ENCODE assay signal across 16 cellular contexts in genomic region chr4:118741456-118741855, GRCh38. TPM values are rescaled to one million over a fixed set of nuclear protein-coding genes. Genes with fewer than 3 reads are reported as not detected.
DNase-seq lines count a peak whose midpoint lies in the region; ATAC-seq, FAIRE-seq and TF ChIP-seq lines count a peak whose summit lies in the region.
"Had no signal": no experiment of that assay in that cellular context is flagged by ENCODE, and none has a peak within 500 bp of the region (broad histone marks: within the 10 kb centered on the region; RNA-seq: fewer than 3 reads in every experiment).

No MANE protein-coding gene starts in this region.

- BruUV-seq in OCI-LY7 (replicated peaks; lab: Mats Ljungman, UMichigan): no TSS peak

- peak; percentile 17 for FAIRE-seq in astrocyte (lab: Jason Lieb, UNC)

- intact Hi-C loops in left cardiac atrium (cut with DNase I): loop anchor here in 1 of 2 donors (1.0 to 2.0 kb wide), 2 partner anchors 149 to 228 kb away; no protein-coding TSS in a partner anchor
- intact Hi-C loops in activated CD8-positive, alpha-beta T cell treated with anti-CD3 and anti-CD28 coated beads for 36 hours (cut with micrococcal nuclease): no loop called here
- intact Hi-C loops in OCI-LY7 (cut with micrococcal nuclease; ENCODE audit: unreplicated experiment): loop anchor here (1.0 kb wide), 1 partner anchor 147 kb away; the partner anchor contains the start of gene SYNPO2
- intact Hi-C loops in left lung (cut with DNase I): no loop called here

- H3K4me2 ChIP-seq in astrocyte (ENCODE audit: low read length): no peak overlapping the region
- H3K4me2 ChIP-seq in trophoblast cell (ENCODE audit: low read length): no peak overlapping the region
- H3K4me2 ChIP-seq in OCI-LY7 (ENCODE audit: low read length): no peak overlapping the region
- H3K4me2 ChIP-seq: BLaER1 treated with 17β-estradiol and CSF1 and Interleukin-3, amounts not matched to agents 10 nM and 100 nM had no signal

- TF ChIP-seq CTCF in astrocyte (IDR thresholded peaks at IDR 0.05; ENCODE audit: insufficient read depth, low read depth, low read length) (no peak), OCI-LY7 (conservative IDR thresholded peaks at IDR 0.05; ENCODE audit: low read length) (no peak), left lung (IDR thresholded peaks at IDR 0.05) (no peak)
- no peak for TF ChIP-seq CTCF in activated CD8-positive, alpha-beta T cell treated with anti-CD3 and anti-CD28 coated beads for 36 hours (IDR thresholded peaks at IDR 0.05)

- H2BK5ac ChIP-seq in trophoblast cell (ENCODE audit: low read depth, low read length, poor library complexity): no peak overlapping the region

- H4K8ac ChIP-seq in trophoblast cell (ENCODE audit: low read depth, low read length): no peak overlapping the region

- H3K4me1 ChIP-seq in astrocyte (ENCODE audit: insufficient read depth, low read length): no peaks in the 10 kb centered on the region
- H3K4me1 ChIP-seq in trophoblast cell (ENCODE audit: control insufficient read depth in 1 of 2, insufficient read depth in 2 of 2, low read length in 2 of 2): peaks cover 4% of the 10 kb centered on the region in 2 experiments
- H3K4me1 ChIP-seq in urinary bladder (ENCODE audit: insufficient read depth): no peaks in the 10 kb centered on the region
- no peaks in the 10 kb centered on the region for H3K4me1 ChIP-seq in OCI-LY7 (ENCODE audit: insufficient read depth, low read length, poor library complexity, severe bottlenecking)
- H3K4me1 ChIP-seq in left lung: no peaks in the 10 kb centered on the region

- H3K27me3 ChIP-seq in astrocyte (ENCODE audit: insufficient read depth, low read length) (no peaks in the 10 kb centered on the region), trophoblast cell (ENCODE audit: insufficient read depth, low read length) (no peaks in the 10 kb centered on the region), left lung (no peaks in the 10 kb centered on the region)
- H3K27me3 ChIP-seq: BLaER1 treated with 17β-estradiol and CSF1 and Interleukin-3, amounts not matched to agents 10 nM and 100 nM had no signal

- H3K9me3 ChIP-seq in astrocyte (ENCODE audit: insufficient read depth, low read depth, low read length) (no peaks in the 10 kb centered on the region), trophoblast cell (ENCODE audit: insufficient read depth, low read depth, low read length) (no peaks in the 10 kb centered on the region), OCI-LY7 (ENCODE audit: low read length) (no peaks in the 10 kb centered on the region), left lung (no peaks in the 10 kb centered on the region)
- H3K9me3 ChIP-seq: BLaER1 treated with 17β-estradiol and CSF1 and Interleukin-3, amounts not matched to agents 10 nM and 100 nM had no signal

- peaks cover 5% of the 10 kb centered on the region for H3K79me1 ChIP-seq in trophoblast cell (ENCODE audit: low read length)

- H3K79me2 ChIP-seq in astrocyte (ENCODE audit: insufficient read depth, low read length): peaks cover 28% of the 10 kb centered on the region
- H3K79me2 ChIP-seq in trophoblast cell (ENCODE audit: control insufficient read depth, insufficient read depth, low read length, poor library complexity): no peaks in the 10 kb centered on the region
- H3K79me2 ChIP-seq in OCI-LY7 (ENCODE audit: insufficient read depth, low read depth, low read length): no peaks in the 10 kb centered on the region

- H2BK12ac ChIP-seq in trophoblast cell (ENCODE audit: low read length): no peak overlapping the region

- no peak overlapping the region for H3K23ac ChIP-seq in trophoblast cell (ENCODE audit: low read length)

- no CpG with 5 or more reads among the region's 5 CpGs for WGBS in trophoblast cell (ENCODE audit: extremely low coverage, insufficient coverage, insufficient read length)
- 18% methylated on average over 5 of the region's 5 CpGs for WGBS in urinary bladder

- H3K4me3 Mint-ChIP-seq in astrocyte (ENCODE audit: unreplicated experiment): no peak overlapping the region
- H3K4me3 Mint-ChIP-seq in activated CD8-positive, alpha-beta T cell treated with anti-CD3 and anti-CD28 coated beads for 36 hours: no peak overlapping the region
- H3K4me3 Mint-ChIP-seq: activated CD4-positive, alpha-beta T cell treated with anti-CD3 and anti-CD28 coated beads for 36 hours; activated naive CD8-positive, alpha-beta T cell treated with anti-CD3 and anti-CD28 coated beads for 36 hours had no signal

- POLR2A ChIA-PET in activated CD8-positive, alpha-beta T cell treated with anti-CD3 and anti-CD28 coated beads for 36 hours (lab: Charles Lee): no interaction called here
- POLR2A ChIA-PET in OCI-LY7 (lab: Charles Lee): interaction anchor here (0.8 to 0.9 kb wide), 2 partner anchors 14 to 151 kb away, joined by 3 to 4 read pairs; no protein-coding TSS in a partner anchor

- H2AFZ ChIP-seq in astrocyte (ENCODE audit: low read depth, low read length) (no peak overlapping the region), trophoblast cell (ENCODE audit: insufficient read depth, low read length, poor library complexity) (no peak overlapping the region), OCI-LY7 (ENCODE audit: low read length) (no peak overlapping the region)

- H3K36me3 ChIP-seq in astrocyte (ENCODE audit: insufficient read depth, low read length) (peaks cover 75% of the 10 kb centered on the region), trophoblast cell (ENCODE audit: control insufficient read depth in 1 of 2, insufficient read depth in 2 of 2, low read length in 2 of 2) (peaks cover 18 to 41% of the 10 kb centered on the region in 2 experiments), urinary bladder (ENCODE audit: insufficient read depth) (no peaks in the 10 kb centered on the region), OCI-LY7 (ENCODE audit: insufficient read depth, low read length) (peaks cover 71% of the 10 kb centered on the region), left lung (peaks cover 0 to 85% of the 10 kb centered on the region in 2 donors)

- peak overlapping the region; percentile 23 for H3K27ac ChIP-seq in astrocyte (ENCODE audit: low read depth, low read length)
- H3K27ac ChIP-seq in trophoblast cell (ENCODE audit: low read depth, low read length): peak overlapping the region; percentile 39
- H3K27ac ChIP-seq in urinary bladder (ENCODE audit: low read depth): no peak overlapping the region
- H3K27ac ChIP-seq in OCI-LY7 (ENCODE audit: low read depth, low read length, poor library complexity, severe bottlenecking): no peak overlapping the region
- no peak overlapping the region for H3K27ac ChIP-seq in left lung
- H3K27ac ChIP-seq: BLaER1 treated with 17β-estradiol and CSF1 and Interleukin-3, amounts not matched to agents 10 nM and 100 nM had no signal

- H4K20me1 ChIP-seq in astrocyte (ENCODE audit: insufficient read depth, low read length): peaks cover 52% of the 10 kb centered on the region
- no peaks in the 10 kb centered on the region for H4K20me1 ChIP-seq in OCI-LY7 (ENCODE audit: insufficient read depth, low read length)

- H3K9ac ChIP-seq in astrocyte (ENCODE audit: low read length) (no peak overlapping the region), trophoblast cell (ENCODE audit: low read length) (no peak overlapping the region)
- H3K9ac ChIP-seq: BLaER1 treated with 17β-estradiol and CSF1 and Interleukin-3, amounts not matched to agents 10 nM and 100 nM had no signal

- H4K91ac ChIP-seq in trophoblast cell (ENCODE audit: low read depth, low read length): no peak overlapping the region

- no peak overlapping the region for H4K12ac ChIP-seq in trophoblast cell (ENCODE audit: low read depth, low read length)

- H3K9me3 Mint-ChIP-seq in astrocyte (ENCODE audit: unreplicated experiment): peaks cover 2% of the 10 kb centered on the region
- no peaks in the 10 kb centered on the region for H3K9me3 Mint-ChIP-seq in activated CD8-positive, alpha-beta T cell treated with anti-CD3 and anti-CD28 coated beads for 36 hours
- H3K9me3 Mint-ChIP-seq: activated naive CD8-positive, alpha-beta T cell treated with anti-CD3 and anti-CD28 coated beads for 36 hours had no signal

- peaks cover 20% of the 10 kb centered on the region for H3K36me3 Mint-ChIP-seq in astrocyte (ENCODE audit: low read depth, unreplicated experiment)
- peaks cover 18% of the 10 kb centered on the region for H3K36me3 Mint-ChIP-seq in activated CD8-positive, alpha-beta T cell treated with anti-CD3 and anti-CD28 coated beads for 36 hours (ENCODE audit: low read depth)

- H3K27ac Mint-ChIP-seq in astrocyte (ENCODE audit: unreplicated experiment): no peak overlapping the region
- H3K27ac Mint-ChIP-seq in activated CD8-positive, alpha-beta T cell treated with anti-CD3 and anti-CD28 coated beads for 36 hours: no peak overlapping the region
- H3K27ac Mint-ChIP-seq: activated CD4-positive, alpha-beta T cell treated with anti-CD3 and anti-CD28 coated beads for 36 hours; activated naive CD8-positive, alpha-beta T cell treated with anti-CD3 and anti-CD28 coated beads for 36 hours had no signal

- DNase-seq in astrocyte (ENCODE audit: low read depth) (no peak), left cardiac atrium (no peak), trophoblast cell (no peak), NCI-H128 (lab: John Stamatoyannopoulos, UW; ENCODE audit: unreplicated experiment) (no peak), OCI-LY7 (ENCODE audit: low spot score) (no peak), left lung (no peak)
- no peak for DNase-seq in activated CD8-positive, alpha-beta T cell treated with anti-CD3 and anti-CD28 coated beads for 36 hours
- DNase-seq: activated CD4-positive, alpha-beta T cell treated with anti-CD3 and anti-CD28 coated beads for 36 hours; activated naive CD8-positive, alpha-beta T cell treated with anti-CD3 and anti-CD28 coated beads for 36 hours; activated T-cell treated with anti-CD3 and anti-CD28 coated beads for 4 hours; NCI-H226; nucleus accumbens; substantia nigra; T-helper 9 cell had no signal

- H3K4me1 Mint-ChIP-seq in astrocyte (ENCODE audit: low read depth, unreplicated experiment): peaks cover 10% of the 10 kb centered on the region
- H3K4me1 Mint-ChIP-seq in activated CD8-positive, alpha-beta T cell treated with anti-CD3 and anti-CD28 coated beads for 36 hours (ENCODE audit: low read depth): no peaks in the 10 kb centered on the region
- H3K4me1 Mint-ChIP-seq: activated CD4-positive, alpha-beta T cell treated with anti-CD3 and anti-CD28 coated beads for 36 hours; activated naive CD8-positive, alpha-beta T cell treated with anti-CD3 and anti-CD28 coated beads for 36 hours had no signal

- H3K9me2 ChIP-seq in OCI-LY7 (ENCODE audit: insufficient read depth, low read length): no peaks in the 10 kb centered on the region

- H2AK5ac ChIP-seq in trophoblast cell (ENCODE audit: low read length): no peak overlapping the region

- no peaks in the 10 kb centered on the region for H3K27me3 Mint-ChIP-seq in astrocyte (ENCODE audit: low read depth, unreplicated experiment)
- H3K27me3 Mint-ChIP-seq in activated CD8-positive, alpha-beta T cell treated with anti-CD3 and anti-CD28 coated beads for 36 hours: no peaks in the 10 kb centered on the region
- H3K27me3 Mint-ChIP-seq: activated CD4-positive, alpha-beta T cell treated with anti-CD3 and anti-CD28 coated beads for 36 hours; activated naive CD8-positive, alpha-beta T cell treated with anti-CD3 and anti-CD28 coated beads for 36 hours had no signal

- H3K4ac ChIP-seq in trophoblast cell (ENCODE audit: low read depth, low read length): no peak overlapping the region

- CTCF ChIA-PET in activated CD8-positive, alpha-beta T cell treated with anti-CD3 and anti-CD28 coated beads for 36 hours (lab: Charles Lee): interaction anchor here (0.6 to 1.2 kb wide), 8 partner anchors 8 to 152 kb away, joined by 3 to 6 read pairs (median 4); no protein-coding TSS in a partner anchor
- CTCF ChIA-PET in OCI-LY7 (lab: Charles Lee; ENCODE audit: unreplicated experiment): interaction anchor here (0.6 kb wide), 1 partner anchor 64 kb away, joined by 4 read pairs; no protein-coding TSS in a partner anchor

- H3K14ac ChIP-seq in trophoblast cell (ENCODE audit: low read length): no peak overlapping the region

- H3K18ac ChIP-seq in trophoblast cell (ENCODE audit: low read length): no peak overlapping the region

- H3K4me3 ChIP-seq in astrocyte (ENCODE audit: insufficient read depth, low read depth, low read length) (no peak overlapping the region), trophoblast cell (ENCODE audit: low read depth, low read length) (no peak overlapping the region), urinary bladder (ENCODE audit: low read depth, low read length) (peak overlapping the region; percentile 5), OCI-LY7 (ENCODE audit: low read depth, low read length, poor library complexity, severe bottlenecking) (no peak overlapping the region), left lung (no peak overlapping the region)
- H3K4me3 ChIP-seq: BLaER1 treated with 17β-estradiol and CSF1 and Interleukin-3, amounts not matched to agents 10 nM and 100 nM had no signal

- ATAC-seq in left cardiac atrium (peak; percentile 29 to 41), left lung (no peak)
- ATAC-seq in activated CD8-positive, alpha-beta T cell treated with anti-CD3 and anti-CD28 coated beads for 36 hours: no peak
- ATAC-seq: activated CD4-positive, alpha-beta T cell treated with anti-CD3 and anti-CD28 coated beads for 36 hours had no signal

- H2BK120ac ChIP-seq in trophoblast cell (ENCODE audit: insufficient read depth, low read length, poor library complexity): no peak overlapping the region

RNA-seq across cellular contexts. Expression of gene METTL14, which starts 56.3 kb away (rescaled TPM):
- total RNA-seq in astrocyte (32.9 and 35.2 TPM in 2 replicates), left cardiac atrium (10 to 100 TPM; 30.2 to 38.4 TPM), urinary bladder (25.7 TPM), OCI-LY7 (2022) (41.7 and 45.7 TPM in 2 replicates), left lung (10 to 100 TPM; 30.6 to 45.4 TPM)
- 17.7 and 21.0 TPM in 2 replicates for polyA plus RNA-seq in trophoblast cell (2013)
- polyA plus RNA-seq in urinary bladder: 14.9 TPM
- 10 to 100 TPM; 39.3 to 46.1 TPM for total RNA-seq in activated CD8-positive, alpha-beta T cell treated with anti-CD3 and anti-CD28 coated beads for 36 hours
- total RNA-seq in OCI-LY7 (2014; rRNA removed; shearing (Covaris generic)): 17.5 and 36.2 TPM in 2 replicates

Comparison
In these comparisons a context has a peak if more than half of its experiments do, and no peak if none do; other contexts are left out.
1. H3K27ac ChIP-seq: peak in astrocyte (single experiment) and trophoblast cell (single experiment); none in urinary bladder (single experiment), OCI-LY7 (single experiment) and left lung (0 of 2).
2. ATAC-seq: peak in left cardiac atrium (2 of 2); none in activated CD8-positive, alpha-beta T cell treated with anti-CD3 and anti-CD28 coated beads for 36 hours (single experiment) and left lung (single experiment).